Comparison of ENCODE assay signal across 7 cellular contexts in the genomic region with DNA sequence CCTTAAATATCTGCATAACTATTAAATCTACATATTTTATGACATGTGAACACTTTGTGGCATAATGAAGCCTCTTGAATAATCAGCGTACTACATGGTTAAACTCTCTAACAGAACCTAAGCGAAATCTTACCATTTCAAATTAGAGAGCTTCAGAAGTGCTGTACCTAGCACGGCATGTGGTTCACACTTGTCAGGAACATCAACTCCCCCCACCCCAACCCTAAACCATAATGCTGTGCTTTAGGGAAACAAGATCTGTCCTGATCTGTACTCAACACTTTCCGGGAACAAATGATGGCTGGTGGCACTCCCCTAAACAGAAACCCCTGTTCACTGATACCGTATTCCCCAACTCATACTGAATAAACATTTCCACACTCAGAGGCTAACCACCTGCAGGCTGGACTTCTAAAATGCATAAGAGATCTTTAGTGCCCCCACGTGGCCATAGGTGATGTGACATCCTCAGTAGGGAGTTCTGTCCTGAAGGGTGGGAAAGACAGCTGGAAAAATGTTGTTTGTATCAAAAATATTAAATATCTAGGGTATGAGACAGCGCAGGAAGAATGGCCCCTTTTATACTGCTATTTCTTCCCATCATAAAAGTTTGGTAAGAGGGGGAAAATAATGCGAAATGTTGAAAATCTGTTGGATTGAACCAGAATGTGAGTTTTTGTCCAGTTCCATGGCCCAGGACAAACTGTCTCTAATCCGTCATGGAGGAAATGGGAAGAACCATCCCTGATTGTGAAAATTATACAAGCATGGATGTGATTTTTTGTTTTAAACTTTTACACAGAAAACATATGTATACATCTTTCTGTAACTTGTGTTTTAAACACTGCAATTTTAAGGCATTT.
DNase-seq lines count a peak whose midpoint lies in the region; ATAC-seq and TF ChIP-seq lines count a peak whose summit lies in the region.

No MANE protein-coding gene starts in this region.

- H3K36me3 ChIP-seq in SU-DHL-6 (ENCODE audit: low read length), result no peaks in the 10 kb centered on the region

- H3K9me3 ChIP-seq in SU-DHL-6 (ENCODE audit: insufficient read depth, low read length), result no peaks in the 10 kb centered on the region

- no peak overlapping the region for H3K9ac ChIP-seq in SU-DHL-6 (ENCODE audit: low read length)

- no peak overlapping the region for H3K27ac ChIP-seq in SU-DHL-6 (ENCODE audit: low read depth, low read length)

- no peaks in the 10 kb centered on the region for H3K79me2 ChIP-seq in SU-DHL-6 (ENCODE audit: insufficient read depth, low read length)

- no peaks in the 10 kb centered on the region for H3F3A ChIP-seq in SU-DHL-6 (ENCODE audit: insufficient read depth)

- intact Hi-C loops in left ventricle myocardium superior (cut with micrococcal nuclease), result no loop called here

- no peaks in the 10 kb centered on the region for H4K20me1 ChIP-seq in SU-DHL-6 (ENCODE audit: low read depth, low read length)

- DNase-seq in NCI-H1092 (lab: John Stamatoyannopoulos, UW) (peak; percentile 49), amniotic epithelial cell (ENCODE audit: low read depth) (peak; percentile 61), left ventricle myocardium superior (peak; percentile 61), retina (peak; percentile 72)

- H2AFZ ChIP-seq in SU-DHL-6 (ENCODE audit: low read depth, low read length, severe bottlenecking), result no peak overlapping the region

- no peak overlapping the region for H3K4me2 ChIP-seq in SU-DHL-6 (ENCODE audit: low read depth, low read length, poor library complexity, severe bottlenecking)

- H3K9me2 ChIP-seq in SU-DHL-6 (replicated peaks; ENCODE audit: insufficient read depth, low read length), result no peaks in the 10 kb centered on the region

- TF ChIP-seq CTCF in GM12872 (IDR thresholded peaks at IDR 0.05; ENCODE audit: insufficient read depth, low read depth, low read length) (peak; percentile 75), SU-DHL-6 (IDR thresholded peaks at IDR 0.05; ENCODE audit: insufficient read depth, low read length, poor library complexity, severe bottlenecking) (peak; percentile 92)

- no peaks in the 10 kb centered on the region for H3K27me3 ChIP-seq in SU-DHL-6 (ENCODE audit: low read length)

- ATAC-seq in left ventricle myocardium superior (peak; percentile 86), GM19324 (IDR thresholded peaks at IDR 0.05; ENCODE audit: low FRiP score, unreplicated experiment) (no peak)

- no peak overlapping the region for H3K4me3 ChIP-seq in SU-DHL-6 (ENCODE audit: insufficient read depth, low read length, poor library complexity, severe bottlenecking)
